In genomic region chr21:15272591-15272990, GRCh38 we compare ENCODE assay signal across 19 cellular contexts.
"Had no signal": no experiment of that assay in that cellular context is flagged by ENCODE, and none has a peak within 500 bp of the region (broad histone marks: within the 10 kb centered on the region; RNA-seq: fewer than 3 reads in every experiment).

No MANE protein-coding gene starts in this region.

- H3K27ac Mint-ChIP-seq: activated CD4-positive, alpha-beta T cell treated with anti-CD3 and anti-CD28 coated beads, Interleukin-2, amount 10 ng/mL, durations not matched to agents 7 days and 5 days; activated T-helper 1 cell treated with anti-CD3 and anti-CD28 coated beads, Interleukin-12 subunit alpha, Interleukin-12 subunit beta, Interleukin-2, Interleukin-4 antibody, amounts not matched to agents 30 ng/mL and 10 ng/mL and 1 ng/mL, durations not matched to agents 14 hours and 24 hours and 36 hours; immature natural killer cell; naive B cell; neural progenitor cell had no signal

- H3K9me3 Mint-ChIP-seq: activated CD4-positive, alpha-beta T cell treated with anti-CD3 and anti-CD28 coated beads, Interleukin-2, amount 10 ng/mL, durations not matched to agents 7 days and 5 days; activated T-helper 1 cell treated with anti-CD3 and anti-CD28 coated beads, Interleukin-12 subunit alpha, Interleukin-12 subunit beta, Interleukin-2, Interleukin-4 antibody, amounts not matched to agents 30 ng/mL and 10 ng/mL and 1 ng/mL, durations not matched to agents 14 hours and 24 hours and 36 hours; immature natural killer cell had no signal

- ATAC-seq: esophagus mucosa, heart left ventricle, left cardiac atrium, lower lobe of right lung, pancreas had no signal

- H3K36me3 Mint-ChIP-seq: immature natural killer cell, naive B cell had no signal

- H3K9me3 ChIP-seq: ascending aorta, colonic mucosa, heart left ventricle, lower lobe of right lung, pancreas, sigmoid colon, stomach, vagina had no signal

- H3K36me3 ChIP-seq: ascending aorta, colonic mucosa, heart left ventricle, lower lobe of right lung, neural progenitor cell, pancreas, sigmoid colon, stomach, vagina had no signal

- H3K27me3 ChIP-seq: ascending aorta, colonic mucosa, heart left ventricle, neural progenitor cell, pancreas, sigmoid colon, stomach, vagina had no signal

- H3K27ac ChIP-seq: ascending aorta, colonic mucosa, heart left ventricle, lower lobe of right lung, neural progenitor cell, pancreas, sigmoid colon, stomach, vagina had no signal

- H3K4me3 Mint-ChIP-seq: activated CD4-positive, alpha-beta T cell treated with anti-CD3 and anti-CD28 coated beads, Interleukin-2, amount 10 ng/mL, durations not matched to agents 7 days and 5 days; activated T-helper 1 cell treated with anti-CD3 and anti-CD28 coated beads, Interleukin-12 subunit alpha, Interleukin-12 subunit beta, Interleukin-2, Interleukin-4 antibody, amounts not matched to agents 30 ng/mL and 10 ng/mL and 1 ng/mL, durations not matched to agents 14 hours and 24 hours and 36 hours; immature natural killer cell; naive B cell; neural progenitor cell had no signal

- H3K4me1 ChIP-seq: ascending aorta, colonic mucosa, heart left ventricle, lower lobe of right lung, neural progenitor cell, pancreas, stomach, vagina had no signal

- H3K27me3 Mint-ChIP-seq: activated CD4-positive, alpha-beta T cell treated with anti-CD3 and anti-CD28 coated beads, Interleukin-2, amount 10 ng/mL, durations not matched to agents 7 days and 5 days had no signal

- H2AFZ ChIP-seq: neural progenitor cell had no signal

- H3K4me3 ChIP-seq: ascending aorta, colonic mucosa, heart left ventricle, lower lobe of right lung, neural progenitor cell, pancreas, sigmoid colon, stomach, vagina had no signal

- H3K4me1 Mint-ChIP-seq: activated CD4-positive, alpha-beta T cell treated with anti-CD3 and anti-CD28 coated beads, Interleukin-2, amount 10 ng/mL, durations not matched to agents 7 days and 5 days; immature natural killer cell had no signal

- H3K4me2 ChIP-seq: neural progenitor cell had no signal

- DNase-seq: activated CD4-positive, alpha-beta T cell treated with anti-CD3 and anti-CD28 coated beads, Interleukin-2, amount 10 ng/mL, durations not matched to agents 7 days and 5 days; activated CD8-positive, alpha-beta memory T cell treated with anti-CD3 and anti-CD28 coated beads for 24 hours; activated naive CD4-positive, alpha-beta T cell treated with Interleukin-2 at 50 U/mL for 16 hours; colonic mucosa; heart left ventricle; immature natural killer cell; left cardiac atrium; lower lobe of right lung; midbrain; naive B cell; pancreas; sigmoid colon; stimulated activated CD4-positive, alpha-beta T cell treated with anti-CD3 and anti-CD28 coated beads, Interleukin-1b, Interleukin-23, amount 100 ng/mL, for 48 hours; stomach had no signal
